Comparison of ENCODE assay signal across 34 cellular contexts in genomic region chr11:124499711-124500110, GRCh38. TPM values are rescaled to one million over a fixed set of nuclear protein-coding genes. Genes with fewer than 3 reads are reported as not detected.
"Had no signal": no experiment of that assay in that cellular context is flagged by ENCODE, and none has a peak within 500 bp of the region (broad histone marks: within the 10 kb centered on the region; RNA-seq: fewer than 3 reads in every experiment).

No MANE protein-coding gene starts in this region.

- DNase-seq: activated CD4-positive, alpha-beta T cell treated with anti-CD3 and anti-CD28 coated beads, Interleukin-2, amount 10 ng/mL, durations not matched to agents 24 days and 14 days; activated CD4-positive, alpha-beta T cell treated with anti-CD3 and anti-CD28 coated beads, Interleukin-2, amount 50 U/mL, for 4 hours; activated CD8-positive, alpha-beta T cell treated with anti-CD3 and anti-CD28 coated beads for 36 hours; activated effector memory CD4-positive, alpha-beta T cell treated with anti-CD3 and anti-CD28 coated beads, Interleukin-2, amount 50 U/mL, for 16 hours; activated naive CD4-positive, alpha-beta T cell; activated naive CD4-positive, alpha-beta T cell treated with anti-CD3 and anti-CD28 coated beads, Interleukin-2, amount 50 U/mL, for 16 hours; activated naive CD8-positive, alpha-beta T cell treated with anti-CD3 and anti-CD28 coated beads for 36 hours; activated T-cell treated with anti-CD3 and anti-CD28 coated beads, Interleukin-2, amount 50 U/mL, for 1 hour; activated T-cell treated with anti-CD3 and anti-CD28 coated beads, Interleukin-2, amount 50 U/mL, for 72 hours; amniotic stem cell; aorta; brain microvascular endothelial cell; Kasumi-1; KG1; MG63; NCI-H1048; NCI-H1105 treated with DMSO at 0.1 percent for 48 hours; NCI-H1436; NCI-H1694; NCI-H1930; NCI-H2081 treated with DMSO at 0.1 percent for 48 hours; NCI-H226; NCI-H524 treated with DMSO at 0.1 percent for 48 hours; SHP77; SJCRH30; T1000; WERI-Rb-1 had no signal

- H3K27ac ChIP-seq: brain microvascular endothelial cell, SJCRH30, SK-N-MC, WERI-Rb-1 had no signal

RNA-seq across cellular contexts. Expression of gene OR8B12, which starts 43.7 kb away (rescaled TPM):
- total RNA-seq: activated CD4-positive, alpha-beta T cell treated with anti-CD3 and anti-CD28 coated beads, Interleukin-2, amount 10 ng/mL, durations not matched to agents 24 days and 14 days; activated CD8-positive, alpha-beta memory T cell treated with anti-CD3 and anti-CD28 coated beads for 36 hours; activated CD8-positive, alpha-beta T cell treated with anti-CD3 and anti-CD28 coated beads for 36 hours; activated naive CD8-positive, alpha-beta T cell treated with anti-CD3 and anti-CD28 coated beads for 36 hours; activated T-cell treated with anti-CD3 and anti-CD28 coated beads, Interleukin-2, amount 50 U/mL, for 72 hours; activated T-helper 17 cell treated with anti-CD3 and anti-CD28 coated beads, Interleukin-2, amount 50 U/mL, for 72 hours; aorta; NCI-H460; RPMI7951; SJCRH30; T-helper 1 cell treated with Interleukin-12 subunit alpha and Interleukin-12 subunit beta and Interleukin-4 antibody, amounts not matched to agents 30 ng/mL and 1 ng/mL, for 36 hours; T-helper 2 cell treated with Interferon-gamma antibody and Interleukin-4, amounts not matched to agents 100 ng/mL and 5 ng/mL, for 36 hours had no signal

RNA-seq across cellular contexts. Expression of gene OR8B8, which starts 54.2 kb away (rescaled TPM):
- total RNA-seq: activated CD4-positive, alpha-beta T cell treated with anti-CD3 and anti-CD28 coated beads, Interleukin-2, amount 10 ng/mL, durations not matched to agents 24 days and 14 days; activated CD8-positive, alpha-beta memory T cell treated with anti-CD3 and anti-CD28 coated beads for 36 hours; activated CD8-positive, alpha-beta T cell treated with anti-CD3 and anti-CD28 coated beads for 36 hours; activated naive CD8-positive, alpha-beta T cell treated with anti-CD3 and anti-CD28 coated beads for 36 hours; activated T-cell treated with anti-CD3 and anti-CD28 coated beads, Interleukin-2, amount 50 U/mL, for 72 hours; activated T-helper 17 cell treated with anti-CD3 and anti-CD28 coated beads, Interleukin-2, amount 50 U/mL, for 72 hours; aorta; NCI-H460; RPMI7951; SJCRH30; T-helper 1 cell treated with Interleukin-12 subunit alpha and Interleukin-12 subunit beta and Interleukin-4 antibody, amounts not matched to agents 30 ng/mL and 1 ng/mL, for 36 hours; T-helper 2 cell treated with Interferon-gamma antibody and Interleukin-4, amounts not matched to agents 100 ng/mL and 5 ng/mL, for 36 hours had no signal
